ENCODE assay signal across 1 cellular context in the genomic region with DNA sequence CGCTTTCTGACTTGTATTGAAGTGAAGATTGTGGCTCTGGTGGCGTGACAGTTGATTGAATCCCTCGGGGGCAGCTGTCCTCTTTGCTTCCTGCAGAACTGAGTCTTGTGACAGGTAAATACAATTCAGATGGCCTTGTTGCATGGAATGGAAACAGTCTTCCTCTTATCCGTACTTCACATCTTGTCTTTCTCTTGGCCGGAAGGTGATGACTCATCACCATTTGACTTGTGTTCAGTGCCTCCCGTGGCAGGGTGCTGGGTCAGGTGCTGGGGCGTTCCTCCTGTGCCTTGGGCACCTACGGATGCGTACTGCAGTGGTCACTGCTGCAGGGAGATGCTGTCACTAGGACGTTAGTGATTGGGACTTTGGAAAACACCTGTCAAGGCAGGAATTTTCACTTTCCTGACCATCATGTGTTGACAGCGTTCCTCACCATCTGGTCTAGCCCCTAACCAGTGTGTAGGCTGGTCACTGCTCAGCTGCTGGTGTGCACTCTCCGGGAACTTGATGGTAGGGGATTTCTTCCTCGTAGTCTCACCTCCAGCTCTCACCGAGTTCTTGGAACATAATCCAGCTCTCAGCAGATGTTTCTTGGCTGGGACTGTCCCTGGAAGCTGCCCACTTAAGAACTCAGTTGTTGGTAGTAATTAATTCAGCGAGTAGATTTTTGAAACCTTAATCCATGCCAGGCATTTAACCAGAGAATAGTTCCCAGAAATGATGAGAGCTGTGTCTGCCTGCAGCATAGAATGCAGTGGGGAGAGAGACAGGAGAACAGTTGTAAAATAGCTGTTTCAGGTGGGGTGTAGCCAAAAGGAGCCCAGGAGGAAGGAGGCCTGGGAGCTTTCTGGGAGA.
A peak's percentile ranks its signal among the peaks of the same experiment; 100 is the strongest.
TF ChIP-seq lines count a peak whose summit lies in the region.

No MANE protein-coding gene starts in this region.

TF ChIP-seq in K562, 482 proteins besides CTCF, POLR2A, EP300 and RAD21 (continued from another document and continues in another):
- TF ChIP-seq, protein P1, sequence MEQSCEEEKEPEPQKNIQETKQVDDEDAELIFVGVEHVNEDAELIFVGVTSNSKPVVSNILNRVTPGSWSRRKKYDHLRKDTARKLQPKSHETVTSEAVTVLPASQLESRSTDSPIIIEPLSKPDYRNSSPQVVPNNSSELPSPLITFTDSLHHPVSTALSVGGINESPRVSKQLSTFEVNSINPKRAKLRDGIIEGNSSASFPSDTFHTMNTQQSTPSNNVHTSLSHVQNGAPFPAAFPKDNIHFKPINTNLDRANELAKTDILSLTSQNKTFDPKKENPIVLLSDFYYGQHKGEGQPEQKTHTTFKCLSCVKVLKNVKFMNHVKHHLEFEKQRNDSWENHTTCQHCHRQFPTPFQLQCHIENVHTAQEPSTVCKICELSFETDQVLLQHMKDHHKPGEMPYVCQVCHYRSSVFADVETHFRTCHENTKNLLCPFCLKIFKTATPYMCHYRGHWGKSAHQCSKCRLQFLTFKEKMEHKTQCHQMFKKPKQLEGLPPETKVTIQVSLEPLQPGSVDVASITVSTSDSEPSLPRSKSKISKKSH (CRISPR knock-in tag; IDR thresholded peaks at IDR 0.05): no peak
- peak in 1 of 2 experiments; percentile 82; a peak in 1 of 4 replicates for TF ChIP-seq ARNT (IDR thresholded peaks at IDR 0.05)
- TF ChIP-seq RBM39 (optimal IDR thresholded peaks at IDR 0.05; ENCODE audit: low read depth, low read length): no peak
- TF ChIP-seq ZC3H11A (IDR thresholded peaks at IDR 0.05; ENCODE audit: low read depth, low read length): no peak
- TF ChIP-seq RUNX1 (IDR thresholded peaks at IDR 0.05; ENCODE audit: low read depth): no peak
- TF ChIP-seq NCOR1 (IDR thresholded peaks at IDR 0.05): no peak
- TF ChIP-seq CEBPG (CRISPR knock-in tag; IDR thresholded peaks at IDR 0.05): peak; percentile 40; the same call in 1 of the 2 replicates
- no peak for TF ChIP-seq CEBPG (tag; conservative IDR thresholded peaks at IDR 0.05 in 1 of 2, IDR thresholded peaks at IDR 0.05 in 1 of 2)
- TF ChIP-seq, protein P2, sequence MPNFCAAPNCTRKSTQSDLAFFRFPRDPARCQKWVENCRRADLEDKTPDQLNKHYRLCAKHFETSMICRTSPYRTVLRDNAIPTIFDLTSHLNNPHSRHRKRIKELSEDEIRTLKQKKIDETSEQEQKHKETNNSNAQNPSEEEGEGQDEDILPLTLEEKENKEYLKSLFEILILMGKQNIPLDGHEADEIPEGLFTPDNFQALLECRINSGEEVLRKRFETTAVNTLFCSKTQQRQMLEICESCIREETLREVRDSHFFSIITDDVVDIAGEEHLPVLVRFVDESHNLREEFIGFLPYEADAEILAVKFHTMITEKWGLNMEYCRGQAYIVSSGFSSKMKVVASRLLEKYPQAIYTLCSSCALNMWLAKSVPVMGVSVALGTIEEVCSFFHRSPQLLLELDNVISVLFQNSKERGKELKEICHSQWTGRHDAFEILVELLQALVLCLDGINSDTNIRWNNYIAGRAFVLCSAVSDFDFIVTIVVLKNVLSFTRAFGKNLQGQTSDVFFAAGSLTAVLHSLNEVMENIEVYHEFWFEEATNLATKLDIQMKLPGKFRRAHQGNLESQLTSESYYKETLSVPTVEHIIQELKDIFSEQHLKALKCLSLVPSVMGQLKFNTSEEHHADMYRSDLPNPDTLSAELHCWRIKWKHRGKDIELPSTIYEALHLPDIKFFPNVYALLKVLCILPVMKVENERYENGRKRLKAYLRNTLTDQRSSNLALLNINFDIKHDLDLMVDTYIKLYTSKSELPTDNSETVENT (CRISPR knock-in tag; IDR thresholded peaks at IDR 0.05): peak; percentile 62; the same call in 1 of the 2 replicates
- no peak for TF ChIP-seq SMAD2 (IDR thresholded peaks at IDR 0.05; ENCODE audit: low read depth, low read length)
- no peak for TF ChIP-seq U2AF2 (optimal IDR thresholded peaks at IDR 0.05; ENCODE audit: low read depth, low read length)
- TF ChIP-seq, protein P3, sequence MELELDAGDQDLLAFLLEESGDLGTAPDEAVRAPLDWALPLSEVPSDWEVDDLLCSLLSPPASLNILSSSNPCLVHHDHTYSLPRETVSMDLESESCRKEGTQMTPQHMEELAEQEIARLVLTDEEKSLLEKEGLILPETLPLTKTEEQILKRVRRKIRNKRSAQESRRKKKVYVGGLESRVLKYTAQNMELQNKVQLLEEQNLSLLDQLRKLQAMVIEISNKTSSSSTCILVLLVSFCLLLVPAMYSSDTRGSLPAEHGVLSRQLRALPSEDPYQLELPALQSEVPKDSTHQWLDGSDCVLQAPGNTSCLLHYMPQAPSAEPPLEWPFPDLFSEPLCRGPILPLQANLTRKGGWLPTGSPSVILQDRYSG (tag; conservative IDR thresholded peaks at IDR 0.05; ENCODE audit: low read depth): no peak
- TF ChIP-seq FOXJ3 (CRISPR knock-in tag; IDR thresholded peaks at IDR 0.05): no peak
- TF ChIP-seq, protein P4, sequence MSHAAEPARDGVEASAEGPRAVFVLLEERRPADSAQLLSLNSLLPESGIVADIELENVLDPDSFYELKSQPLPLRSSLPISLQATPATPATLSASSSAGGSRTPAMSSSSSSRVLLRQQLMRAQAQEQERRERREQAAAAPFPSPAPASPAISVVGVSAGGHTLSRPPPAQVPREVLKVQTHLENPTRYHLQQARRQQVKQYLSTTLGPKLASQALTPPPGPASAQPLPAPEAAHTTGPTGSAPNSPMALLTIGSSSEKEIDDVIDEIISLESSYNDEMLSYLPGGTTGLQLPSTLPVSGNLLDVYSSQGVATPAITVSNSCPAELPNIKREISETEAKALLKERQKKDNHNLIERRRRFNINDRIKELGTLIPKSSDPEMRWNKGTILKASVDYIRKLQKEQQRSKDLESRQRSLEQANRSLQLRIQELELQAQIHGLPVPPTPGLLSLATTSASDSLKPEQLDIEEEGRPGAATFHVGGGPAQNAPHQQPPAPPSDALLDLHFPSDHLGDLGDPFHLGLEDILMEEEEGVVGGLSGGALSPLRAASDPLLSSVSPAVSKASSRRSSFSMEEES (CRISPR knock-in tag; IDR thresholded peaks at IDR 0.05): peak; percentile 33
- no peak for TF ChIP-seq E2F3 (CRISPR knock-in tag; IDR thresholded peaks at IDR 0.05)
- TF ChIP-seq NCOA2 (IDR thresholded peaks at IDR 0.05; ENCODE audit: partially characterized antibody in 2 of 2): no peak
- no peak for TF ChIP-seq GABPA (tag; conservative IDR thresholded peaks at IDR 0.05; ENCODE audit: low read depth)
- TF ChIP-seq ZC3H4 (CRISPR knock-in tag; IDR thresholded peaks at IDR 0.05; ENCODE audit: borderline replicate concordance): no peak
- TF ChIP-seq STAT5B (CRISPR knock-in tag; IDR thresholded peaks at IDR 0.05): no peak
- TF ChIP-seq MEF2D (tag; conservative IDR thresholded peaks at IDR 0.05; ENCODE audit: low read depth): no peak
- TF ChIP-seq, protein P5, sequence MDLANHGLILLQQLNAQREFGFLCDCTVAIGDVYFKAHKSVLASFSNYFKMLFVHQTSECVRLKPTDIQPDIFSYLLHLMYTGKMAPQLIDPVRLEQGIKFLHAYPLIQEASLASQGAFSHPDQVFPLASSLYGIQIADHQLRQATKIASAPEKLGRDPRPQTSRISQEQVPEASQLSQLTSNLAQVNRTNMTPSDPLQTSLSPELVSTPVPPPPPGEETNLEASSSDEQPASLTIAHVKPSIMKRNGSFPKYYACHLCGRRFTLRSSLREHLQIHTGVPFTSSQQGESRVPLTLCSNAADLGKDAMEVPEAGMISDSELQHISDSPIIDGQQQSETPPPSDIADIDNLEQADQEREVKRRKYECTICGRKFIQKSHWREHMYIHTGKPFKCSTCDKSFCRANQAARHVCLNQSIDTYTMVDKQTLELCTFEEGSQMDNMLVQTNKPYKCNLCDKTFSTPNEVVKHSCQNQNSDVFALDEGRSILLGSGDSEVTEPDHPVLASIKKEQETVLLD (IDR thresholded peaks at IDR 0.05): peak; percentile 84; the same call in 1 of the 2 replicates
- no peak for TF ChIP-seq YY1 (IDR thresholded peaks at IDR 0.05; ENCODE audit: borderline replicate concordance in 1 of 3, control insufficient read depth in 1 of 3, extremely low read depth in 1 of 3, insufficient read depth in 3 of 3, insufficient read length in 1 of 3, insufficient replicate concordance in 2 of 3, low read depth in 1 of 3, low read length in 2 of 3)
- TF ChIP-seq FOSL1 (tag; conservative IDR thresholded peaks at IDR 0.05): peak; percentile 99
- TF ChIP-seq, protein P6, sequence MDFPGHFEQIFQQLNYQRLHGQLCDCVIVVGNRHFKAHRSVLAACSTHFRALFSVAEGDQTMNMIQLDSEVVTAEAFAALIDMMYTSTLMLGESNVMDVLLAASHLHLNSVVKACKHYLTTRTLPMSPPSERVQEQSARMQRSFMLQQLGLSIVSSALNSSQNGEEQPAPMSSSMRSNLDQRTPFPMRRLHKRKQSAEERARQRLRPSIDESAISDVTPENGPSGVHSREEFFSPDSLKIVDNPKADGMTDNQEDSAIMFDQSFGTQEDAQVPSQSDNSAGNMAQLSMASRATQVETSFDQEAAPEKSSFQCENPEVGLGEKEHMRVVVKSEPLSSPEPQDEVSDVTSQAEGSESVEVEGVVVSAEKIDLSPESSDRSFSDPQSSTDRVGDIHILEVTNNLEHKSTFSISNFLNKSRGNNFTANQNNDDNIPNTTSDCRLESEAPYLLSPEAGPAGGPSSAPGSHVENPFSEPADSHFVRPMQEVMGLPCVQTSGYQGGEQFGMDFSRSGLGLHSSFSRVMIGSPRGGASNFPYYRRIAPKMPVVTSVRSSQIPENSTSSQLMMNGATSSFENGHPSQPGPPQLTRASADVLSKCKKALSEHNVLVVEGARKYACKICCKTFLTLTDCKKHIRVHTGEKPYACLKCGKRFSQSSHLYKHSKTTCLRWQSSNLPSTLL (IDR thresholded peaks at IDR 0.05): no peak
- peak; percentile 73; the same call in 1 of the 2 replicates for TF ChIP-seq MECOM (CRISPR knock-in tag; IDR thresholded peaks at IDR 0.05)
- TF ChIP-seq ZC3H8 (IDR thresholded peaks at IDR 0.05): no peak
- TF ChIP-seq NCOA4 (IDR thresholded peaks at IDR 0.05; ENCODE audit: partially characterized antibody): no peak
- TF ChIP-seq, protein P7, sequence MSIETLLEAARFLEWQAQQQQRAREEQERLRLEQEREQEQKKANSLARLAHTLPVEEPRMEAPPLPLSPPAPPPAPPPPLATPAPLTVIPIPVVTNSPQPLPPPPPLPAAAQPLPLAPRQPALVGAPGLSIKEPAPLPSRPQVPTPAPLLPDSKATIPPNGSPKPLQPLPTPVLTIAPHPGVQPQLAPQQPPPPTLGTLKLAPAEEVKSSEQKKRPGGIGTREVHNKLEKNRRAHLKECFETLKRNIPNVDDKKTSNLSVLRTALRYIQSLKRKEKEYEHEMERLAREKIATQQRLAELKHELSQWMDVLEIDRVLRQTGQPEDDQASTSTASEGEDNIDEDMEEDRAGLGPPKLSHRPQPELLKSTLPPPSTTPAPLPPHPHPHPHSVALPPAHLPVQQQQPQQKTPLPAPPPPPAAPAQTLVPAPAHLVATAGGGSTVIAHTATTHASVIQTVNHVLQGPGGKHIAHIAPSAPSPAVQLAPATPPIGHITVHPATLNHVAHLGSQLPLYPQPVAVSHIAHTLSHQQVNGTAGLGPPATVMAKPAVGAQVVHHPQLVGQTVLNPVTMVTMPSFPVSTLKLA (conservative IDR thresholded peaks at IDR 0.05): no peak
- no peak for TF ChIP-seq KAT8 (IDR thresholded peaks at IDR 0.05; ENCODE audit: low read depth)
- no peak for TF ChIP-seq ZBTB17 (CRISPR knock-in tag; IDR thresholded peaks at IDR 0.05)
- TF ChIP-seq POLR2AphosphoS2 (IDR thresholded peaks at IDR 0.05; ENCODE audit: low read length): 0 out of 2 replicates have a peak, but pooled peaks have one; percentile 24
- TF ChIP-seq, protein P8, sequence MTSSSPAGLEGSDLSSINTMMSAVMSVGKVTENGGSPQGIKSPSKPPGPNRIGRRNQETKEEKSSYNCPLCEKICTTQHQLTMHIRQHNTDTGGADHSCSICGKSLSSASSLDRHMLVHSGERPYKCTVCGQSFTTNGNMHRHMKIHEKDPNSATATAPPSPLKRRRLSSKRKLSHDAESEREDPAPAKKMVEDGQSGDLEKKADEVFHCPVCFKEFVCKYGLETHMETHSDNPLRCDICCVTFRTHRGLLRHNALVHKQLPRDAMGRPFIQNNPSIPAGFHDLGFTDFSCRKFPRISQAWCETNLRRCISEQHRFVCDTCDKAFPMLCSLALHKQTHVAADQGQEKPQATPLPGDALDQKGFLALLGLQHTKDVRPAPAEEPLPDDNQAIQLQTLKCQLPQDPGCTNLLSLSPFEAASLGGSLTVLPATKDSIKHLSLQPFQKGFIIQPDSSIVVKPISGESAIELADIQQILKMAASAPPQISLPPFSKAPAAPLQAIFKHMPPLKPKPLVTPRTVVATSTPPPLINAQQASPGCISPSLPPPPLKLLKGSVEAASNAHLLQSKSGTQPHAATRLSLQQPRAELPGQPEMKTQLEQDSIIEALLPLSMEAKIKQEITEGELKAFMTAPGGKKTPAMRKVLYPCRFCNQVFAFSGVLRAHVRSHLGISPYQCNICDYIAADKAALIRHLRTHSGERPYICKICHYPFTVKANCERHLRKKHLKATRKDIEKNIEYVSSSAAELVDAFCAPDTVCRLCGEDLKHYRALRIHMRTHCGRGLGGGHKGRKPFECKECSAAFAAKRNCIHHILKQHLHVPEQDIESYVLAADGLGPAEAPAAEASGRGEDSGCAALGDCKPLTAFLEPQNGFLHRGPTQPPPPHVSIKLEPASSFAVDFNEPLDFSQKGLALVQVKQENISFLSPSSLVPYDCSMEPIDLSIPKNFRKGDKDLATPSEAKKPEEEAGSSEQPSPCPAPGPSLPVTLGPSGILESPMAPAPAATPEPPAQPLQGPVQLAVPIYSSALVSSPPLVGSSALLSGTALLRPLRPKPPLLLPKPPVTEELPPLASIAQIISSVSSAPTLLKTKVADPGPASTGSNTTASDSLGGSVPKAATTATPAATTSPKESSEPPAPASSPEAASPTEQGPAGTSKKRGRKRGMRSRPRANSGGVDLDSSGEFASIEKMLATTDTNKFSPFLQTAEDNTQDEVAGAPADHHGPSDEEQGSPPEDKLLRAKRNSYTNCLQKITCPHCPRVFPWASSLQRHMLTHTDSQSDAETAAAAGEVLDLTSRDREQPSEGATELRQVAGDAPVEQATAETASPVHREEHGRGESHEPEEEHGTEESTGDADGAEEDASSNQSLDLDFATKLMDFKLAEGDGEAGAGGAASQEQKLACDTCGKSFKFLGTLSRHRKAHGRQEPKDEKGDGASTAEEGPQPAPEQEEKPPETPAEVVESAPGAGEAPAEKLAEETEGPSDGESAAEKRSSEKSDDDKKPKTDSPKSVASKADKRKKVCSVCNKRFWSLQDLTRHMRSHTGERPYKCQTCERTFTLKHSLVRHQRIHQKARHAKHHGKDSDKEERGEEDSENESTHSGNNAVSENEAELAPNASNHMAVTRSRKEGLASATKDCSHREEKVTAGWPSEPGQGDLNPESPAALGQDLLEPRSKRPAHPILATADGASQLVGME (CRISPR knock-in tag; IDR thresholded peaks at IDR 0.05): no peak
- no peak for TF ChIP-seq SAFB (IDR thresholded peaks at IDR 0.05; ENCODE audit: borderline replicate concordance, low read depth, low read length)
- no peak for TF ChIP-seq HMG20A (CRISPR knock-in tag; conservative IDR thresholded peaks at IDR 0.05)
- peak; percentile 51 to 64; a peak in 3 of 4 replicates for TF ChIP-seq NRF1 (conservative IDR thresholded peaks at IDR 0.05 in 1 of 2, IDR thresholded peaks at IDR 0.05 in 1 of 2)
- peak; percentile 85 for TF ChIP-seq NEUROD1 (IDR thresholded peaks at IDR 0.05; ENCODE audit: borderline replicate concordance, low read depth, low read length, partially characterized antibody)
